Comparison of ENCODE assay signal across 8 cellular contexts in the genomic region with DNA sequence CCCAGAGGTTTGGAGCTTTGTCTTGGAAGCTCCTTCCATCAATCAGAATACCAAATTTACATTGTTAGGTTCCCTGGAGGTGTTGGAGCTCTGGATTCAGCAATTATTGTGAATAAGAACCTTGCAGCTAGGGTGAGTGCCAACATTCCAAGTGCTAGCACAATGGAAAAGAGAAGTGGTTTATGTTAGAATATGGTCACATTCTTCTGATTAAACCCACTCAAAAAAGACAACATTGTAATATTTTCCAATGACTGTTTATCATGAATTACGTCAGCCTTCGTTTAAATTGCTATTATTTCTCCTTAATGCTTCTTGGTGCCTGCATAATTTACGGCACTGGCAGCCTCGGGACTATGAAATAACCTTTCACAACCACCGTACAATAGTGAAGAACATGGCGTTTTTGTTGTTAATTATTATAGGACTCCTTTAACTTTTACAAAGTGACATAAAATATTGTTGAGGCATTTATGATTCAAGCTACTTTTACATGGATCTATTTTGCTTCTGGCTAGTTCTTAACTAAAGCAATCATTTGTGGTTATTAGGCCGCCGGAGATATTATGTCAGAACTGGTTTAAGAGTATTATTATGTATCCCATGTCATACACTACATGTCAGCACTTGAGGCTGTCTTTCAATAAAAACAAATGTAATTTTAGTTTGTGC.
DNase-seq lines count a peak whose midpoint lies in the region; ATAC-seq and TF ChIP-seq lines count a peak whose summit lies in the region.

No MANE protein-coding gene starts in this region.

- no peaks in the 10 kb centered on the region for H3K9me3 Mint-ChIP-seq in Caco-2 (ENCODE audit: unreplicated experiment)
- no peaks in the 10 kb centered on the region for H3K9me3 Mint-ChIP-seq in immature natural killer cell

- TF ChIP-seq POLR2A in breast epithelium (IDR thresholded peaks at IDR 0.05) = no peak

- POLR2A ChIA-PET in Caco-2 (lab: Charles Lee) = interaction anchor here (0.6 to 1.0 kb wide), 2 partner anchors 19 to 28 kb away, joined by 3 to 5 read pairs; no protein-coding TSS in a partner anchor

- DNase-seq in Caco-2 (no peak), M059J (ENCODE audit: low read depth) (peak; percentile 63), breast epithelium (ENCODE audit: low spot score in 2 of 2) (no peak), G401 (ENCODE audit: low spot score) (no peak), immature natural killer cell (no peak)
- DNase-seq in stimulated activated CD4-positive, alpha-beta T cell treated with anti-CD3 and anti-CD28 coated beads, Interleukin-1b, Interleukin-23, amount 100 ng/mL, for 48 hours = no peak

- TF ChIP-seq CTCF in Caco-2 (IDR thresholded peaks at IDR 0.05; ENCODE audit: insufficient read depth in 1 of 2, low read depth in 1 of 2, low read length in 1 of 2, severe bottlenecking in 1 of 2, unreplicated experiment in 1 of 2) = no peak
- no peak for TF ChIP-seq CTCF in breast epithelium (IDR thresholded peaks at IDR 0.05)
- TF ChIP-seq CTCF in neural cell (IDR thresholded peaks at IDR 0.05; ENCODE audit: poor library complexity, severe bottlenecking) = no peak

- peak overlapping the region; percentile 82 to 85 for H3K27ac ChIP-seq in breast epithelium
- H3K27ac ChIP-seq in neural cell (ENCODE audit: low read length) = peak overlapping the region; percentile 1

- in situ Hi-C loops in G401 (cut with HindIII; ENCODE audit: low sequenced_read_pairs) = no loop called here

- H3K79me2 ChIP-seq in neural cell (replicated peaks; ENCODE audit: insufficient read depth, low read length) = no peaks in the 10 kb centered on the region

- H3K4me1 ChIP-seq in Caco-2 = peaks cover 82% of the 10 kb centered on the region
- peaks cover 0 to 8% of the 10 kb centered on the region in 2 donors for H3K4me1 ChIP-seq in breast epithelium

- no peaks in the 10 kb centered on the region for H3F3A ChIP-seq in neural cell (ENCODE audit: insufficient read depth, low read length, poor library complexity, severe bottlenecking)

- H4K20me1 ChIP-seq in neural cell (ENCODE audit: insufficient read depth) = no peaks in the 10 kb centered on the region

- H3K4me3 Mint-ChIP-seq in Caco-2 (ENCODE audit: unreplicated experiment) = no peak overlapping the region
- H3K4me3 Mint-ChIP-seq in immature natural killer cell = no peak overlapping the region

- peaks cover 92% of the 10 kb centered on the region for H3K36me3 Mint-ChIP-seq in Caco-2 (ENCODE audit: insufficient read depth, unreplicated experiment)
- peaks cover 0 to 3% (median 3%) of the 10 kb centered on the region in 3 donors for H3K36me3 Mint-ChIP-seq in immature natural killer cell

- H3K9ac ChIP-seq in neural cell (ENCODE audit: low read length) = no peak overlapping the region

- CTCF ChIA-PET in Caco-2 (lab: Charles Lee) = interaction anchor here (0.6 to 1.3 kb wide), 2 partner anchors 18 to 268 kb away, joined by 4 read pairs; no protein-coding TSS in a partner anchor

- no peaks in the 10 kb centered on the region for H3K9me2 ChIP-seq in neural cell (ENCODE audit: insufficient read depth, low read length)

- H3K9me3 ChIP-seq in Caco-2 (no peaks in the 10 kb centered on the region), breast epithelium (no peaks in the 10 kb centered on the region), neural cell (ENCODE audit: low read length) (peaks cover 3% of the 10 kb centered on the region)

- H3K27me3 ChIP-seq in Caco-2 (replicated peaks; ENCODE audit: control insufficient read depth, insufficient read depth, low read length) (no peaks in the 10 kb centered on the region), breast epithelium (no peaks in the 10 kb centered on the region), neural cell (ENCODE audit: insufficient read depth, low read depth, low read length) (no peaks in the 10 kb centered on the region)

- no peak overlapping the region for H3K4me3 ChIP-seq in Caco-2 (ENCODE audit: low read depth, low read length)
- H3K4me3 ChIP-seq in breast epithelium = no peak overlapping the region
- no peak overlapping the region for H3K4me3 ChIP-seq in neural cell (ENCODE audit: low read length)

- intact Hi-C loops in Caco-2 (cut with micrococcal nuclease; ENCODE audit: unreplicated experiment) = no loop called here
- intact Hi-C loops in breast epithelium (cut with DNase I; ENCODE audit: low total_unique reads) = no loop called here

- peak; percentile 8 for TF ChIP-seq EP300 in neural cell (conservative IDR thresholded peaks at IDR 0.05; ENCODE audit: poor library complexity, severe bottlenecking)

- H3K4me1 Mint-ChIP-seq in Caco-2 (ENCODE audit: low read depth, unreplicated experiment) (peaks cover 74% of the 10 kb centered on the region), immature natural killer cell (peaks cover 28 to 48% of the 10 kb centered on the region in 2 donors)

- no peak for ATAC-seq in GM21737 (IDR thresholded peaks at IDR 0.05; ENCODE audit: unreplicated experiment)

- H3K27me3 Mint-ChIP-seq in Caco-2 (ENCODE audit: insufficient read depth, unreplicated experiment) (no peaks in the 10 kb centered on the region), immature natural killer cell (ENCODE audit: low read depth in 3 of 3) (peaks cover 0 to 3% (median 0%) of the 10 kb centered on the region in 3 donors)

- TF ChIP-seq RAD21 in neural cell (conservative IDR thresholded peaks at IDR 0.05) = no peak

- H3K36me3 ChIP-seq in Caco-2 (ENCODE audit: control insufficient read depth, insufficient read depth, low read length) (peaks cover 6% of the 10 kb centered on the region), breast epithelium (no peaks in the 10 kb centered on the region), neural cell (ENCODE audit: insufficient read depth, low read length) (no peaks in the 10 kb centered on the region)

- BruUV-seq in Caco-2 (replicated peaks; lab: Mats Ljungman, UMichigan) = no TSS peak

- H3K4me2 ChIP-seq in neural cell (ENCODE audit: low read length) = no peak overlapping the region

- H3K27ac Mint-ChIP-seq in Caco-2 (ENCODE audit: unreplicated experiment) (peak overlapping the region; percentile 51), immature natural killer cell (no peak overlapping the region)

- H2AFZ ChIP-seq in neural cell (ENCODE audit: low read depth, low read length) = no peak overlapping the region

TF ChIP-seq in neural cell, 6 proteins besides CTCF, POLR2A, EP300 and RAD21:
- TF ChIP-seq EZH2 (IDR thresholded peaks at IDR 0.05; ENCODE audit: borderline replicate concordance, insufficient read depth, low read length, poor library complexity, severe bottlenecking) (no peak), POLR2AphosphoS5 (IDR thresholded peaks at IDR 0.05) (no peak), MXI1 (conservative IDR thresholded peaks at IDR 0.05; ENCODE audit: poor library complexity, severe bottlenecking) (no peak), TAF1 (IDR thresholded peaks at IDR 0.05; ENCODE audit: low read depth) (no peak), SMC3 (conservative IDR thresholded peaks at IDR 0.05; ENCODE audit: poor library complexity) (no peak)
- TF ChIP-seq, protein P1, sequence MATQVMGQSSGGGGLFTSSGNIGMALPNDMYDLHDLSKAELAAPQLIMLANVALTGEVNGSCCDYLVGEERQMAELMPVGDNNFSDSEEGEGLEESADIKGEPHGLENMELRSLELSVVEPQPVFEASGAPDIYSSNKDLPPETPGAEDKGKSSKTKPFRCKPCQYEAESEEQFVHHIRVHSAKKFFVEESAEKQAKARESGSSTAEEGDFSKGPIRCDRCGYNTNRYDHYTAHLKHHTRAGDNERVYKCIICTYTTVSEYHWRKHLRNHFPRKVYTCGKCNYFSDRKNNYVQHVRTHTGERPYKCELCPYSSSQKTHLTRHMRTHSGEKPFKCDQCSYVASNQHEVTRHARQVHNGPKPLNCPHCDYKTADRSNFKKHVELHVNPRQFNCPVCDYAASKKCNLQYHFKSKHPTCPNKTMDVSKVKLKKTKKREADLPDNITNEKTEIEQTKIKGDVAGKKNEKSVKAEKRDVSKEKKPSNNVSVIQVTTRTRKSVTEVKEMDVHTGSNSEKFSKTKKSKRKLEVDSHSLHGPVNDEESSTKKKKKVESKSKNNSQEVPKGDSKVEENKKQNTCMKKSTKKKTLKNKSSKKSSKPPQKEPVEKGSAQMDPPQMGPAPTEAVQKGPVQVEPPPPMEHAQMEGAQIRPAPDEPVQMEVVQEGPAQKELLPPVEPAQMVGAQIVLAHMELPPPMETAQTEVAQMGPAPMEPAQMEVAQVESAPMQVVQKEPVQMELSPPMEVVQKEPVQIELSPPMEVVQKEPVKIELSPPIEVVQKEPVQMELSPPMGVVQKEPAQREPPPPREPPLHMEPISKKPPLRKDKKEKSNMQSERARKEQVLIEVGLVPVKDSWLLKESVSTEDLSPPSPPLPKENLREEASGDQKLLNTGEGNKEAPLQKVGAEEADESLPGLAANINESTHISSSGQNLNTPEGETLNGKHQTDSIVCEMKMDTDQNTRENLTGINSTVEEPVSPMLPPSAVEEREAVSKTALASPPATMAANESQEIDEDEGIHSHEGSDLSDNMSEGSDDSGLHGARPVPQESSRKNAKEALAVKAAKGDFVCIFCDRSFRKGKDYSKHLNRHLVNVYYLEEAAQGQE (IDR thresholded peaks at IDR 0.05; ENCODE audit: borderline replicate concordance) = no peak
TF ChIP-seq in neural cell: peak in this region for 0.
